In genomic region chr3:128277378-128278049, GRCh38 we compare ENCODE assay signal across 21 cellular contexts.
DNase-seq lines count a peak whose midpoint lies in the region; ATAC-seq, FAIRE-seq and TF ChIP-seq lines count a peak whose summit lies in the region.
"Had no signal": no experiment of that assay in that cellular context is flagged by ENCODE, and none has a peak within 500 bp of the region (broad histone marks: within the 10 kb centered on the region; RNA-seq: fewer than 3 reads in every experiment).

No MANE protein-coding gene starts in this region.

- no peak overlapping the region for H3K4me2 ChIP-seq in K562 (ENCODE audit: insufficient read depth, low read length)
- H3K4me2 ChIP-seq in mesenchymal stem cell (ENCODE audit: low read length, poor library complexity, severe bottlenecking) = no peak overlapping the region

- ATAC-seq in Right ventricle myocardium inferior = no peak
- no peak for ATAC-seq in K562
- no peak for ATAC-seq in activated CD4-positive, CD25-positive, alpha-beta regulatory T cell treated with anti-CD3 and anti-CD28 coated beads, Interleukin-2, amount 50 U/mL, for 24 hours
- ATAC-seq in activated CD8-positive, alpha-beta T cell treated with anti-CD3 and anti-CD28 coated beads for 36 hours = no peak
- ATAC-seq in HG02798 (IDR thresholded peaks at IDR 0.05; ENCODE audit: poor library complexity, unreplicated experiment) = no peak
- ATAC-seq: left colon had no signal

- H3K27me3 ChIP-seq in right atrium auricular region (no peaks in the 10 kb centered on the region), K562 (ENCODE audit: control insufficient read depth in 2 of 2, insufficient read depth in 2 of 2, low read length in 2 of 2) (no peaks in the 10 kb centered on the region), mesenchymal stem cell (ENCODE audit: control insufficient read depth in 1 of 2, insufficient read depth in 1 of 2, low read length in 2 of 2) (no peaks in the 10 kb centered on the region)
- H3K27me3 ChIP-seq: Peyer's patch, SJSA1 had no signal

- no peak overlapping the region for H2BK120ac ChIP-seq in mesenchymal stem cell (ENCODE audit: low read depth, low read length)

- peak overlapping the region; percentile 33 to 37 for H3K18ac ChIP-seq in mesenchymal stem cell (ENCODE audit: low read depth in 1 of 2, low read length in 2 of 2)

- H3K9me3 ChIP-seq in right atrium auricular region (no peaks in the 10 kb centered on the region), K562 (replicated peaks; ENCODE audit: control insufficient read depth, insufficient read depth, low read depth, low read length) (no peaks in the 10 kb centered on the region), mesenchymal stem cell (ENCODE audit: control insufficient read depth, low read length) (no peaks in the 10 kb centered on the region)
- H3K9me3 ChIP-seq: Peyer's patch, SJSA1 had no signal

- CTCF ChIA-PET in K562 (lab: Yijun Ruan, JAX; ENCODE audit: low intra/inter-chr PET ratio) = no interaction called here
- CTCF ChIA-PET in activated CD8-positive, alpha-beta T cell treated with anti-CD3 and anti-CD28 coated beads for 36 hours (lab: Charles Lee) = no interaction called here

- no peak overlapping the region for H3K4me3 Mint-ChIP-seq in activated CD8-positive, alpha-beta T cell treated with anti-CD3 and anti-CD28 coated beads for 36 hours
- H3K4me3 Mint-ChIP-seq: CD14-positive monocyte, neural crest cell had no signal

- no peak overlapping the region for H4K8ac ChIP-seq in mesenchymal stem cell (ENCODE audit: low read length)

- TF ChIP-seq EP300 in K562 (IDR thresholded peaks at IDR 0.05; ENCODE audit: low read length) = no peak

- 78% methylated on average over 5 of the region's 5 CpGs for WGBS in K562 (ENCODE audit: insufficient coverage, low coverage, missing lambda C conversion rate)
- WGBS in mesenchymal stem cell = 93% methylated on average over 5 of the region's 5 CpGs

- DNase-seq in right atrium auricular region (ENCODE audit: low spot score) = peak; percentile 43
- DNase-seq in Right ventricle myocardium inferior (ENCODE audit: missing footprints) = no peak
- DNase-seq in K562 (ENCODE audit: extremely low read depth in 1 of 4, low spot score in 3 of 4) = no peak
- DNase-seq in mesenchymal stem cell = no peak
- no peak for DNase-seq in occipital lobe (lab: John Stamatoyannopoulos, UW)
- DNase-seq in activated CD8-positive, alpha-beta T cell treated with anti-CD3 and anti-CD28 coated beads for 36 hours = no peak
- DNase-seq: activated CD4-positive, alpha-beta T cell treated with anti-CD3 and anti-CD28 coated beads, Interleukin-2, amount 50 U/mL, for 4 hours; amniotic stem cell; DMS153; left colon; NCI-H1417; NCI-H446 treated with DMSO at 0.1 percent for 48 hours; Peyer's patch had no signal

- no TSS peak for BruUV-seq in K562 (replicated peaks; lab: Mats Ljungman, UMichigan)

- no peaks in the 10 kb centered on the region for H3K36me3 Mint-ChIP-seq in activated CD8-positive, alpha-beta T cell treated with anti-CD3 and anti-CD28 coated beads for 36 hours (ENCODE audit: low read depth)

- no peaks in the 10 kb centered on the region for H3K9me3 Mint-ChIP-seq in activated CD8-positive, alpha-beta T cell treated with anti-CD3 and anti-CD28 coated beads for 36 hours
- H3K9me3 Mint-ChIP-seq: CD14-positive monocyte, neural crest cell had no signal

- no peaks in the 10 kb centered on the region for H4K20me1 ChIP-seq in K562 (replicated peaks; ENCODE audit: control insufficient read depth, insufficient read depth, low read length)

- H2BK15ac ChIP-seq in mesenchymal stem cell (ENCODE audit: low read depth, poor library complexity, severe bottlenecking) = no peak overlapping the region

- no peak overlapping the region for H2BK5ac ChIP-seq in mesenchymal stem cell (ENCODE audit: low read depth, low read length, poor library complexity, severe bottlenecking)

- FAIRE-seq in K562 (lab: Jason Lieb, UNC) = no peak
- FAIRE-seq: G401.6, GM18507 had no signal

- no peak overlapping the region for H2AFZ ChIP-seq in K562 (ENCODE audit: low read depth, low read length)
- H2AFZ ChIP-seq in mesenchymal stem cell (ENCODE audit: low read depth, low read length) = peak overlapping the region; percentile 8

- H3K4me1 Mint-ChIP-seq in activated CD8-positive, alpha-beta T cell treated with anti-CD3 and anti-CD28 coated beads for 36 hours (ENCODE audit: low read depth) = peaks cover 6% of the 10 kb centered on the region
- H3K4me1 Mint-ChIP-seq: CD14-positive monocyte had no signal

- no peak for TF ChIP-seq POLR2A in K562 (conservative IDR thresholded peaks at IDR 0.05)

- no peak overlapping the region for H3K27ac Mint-ChIP-seq in activated CD8-positive, alpha-beta T cell treated with anti-CD3 and anti-CD28 coated beads for 36 hours
- H3K27ac Mint-ChIP-seq: CD14-positive monocyte, progenitor cell of endocrine pancreas had no signal

- intact Hi-C loops in Right ventricle myocardium inferior (cut with DNase I) = no loop called here
- intact Hi-C loops in K562 (cut with micrococcal nuclease) = no loop called here
- intact Hi-C loops in activated CD8-positive, alpha-beta T cell treated with anti-CD3 and anti-CD28 coated beads for 36 hours (cut with micrococcal nuclease) = no loop called here

- H3K4me1 ChIP-seq in right atrium auricular region (peaks cover 0 to 46% of the 10 kb centered on the region in 2 donors), K562 (replicated peaks in 1 of 2; ENCODE audit: control insufficient read depth in 2 of 2, insufficient read depth in 2 of 2, low read length in 2 of 2) (no peaks in the 10 kb centered on the region), mesenchymal stem cell (ENCODE audit: control insufficient read depth, insufficient read depth, low read depth, low read length) (peaks cover 45% of the 10 kb centered on the region)

- peak overlapping the region; percentile 2 to 59 for H2BK12ac ChIP-seq in mesenchymal stem cell (ENCODE audit: low read length in 2 of 2)

- in situ Hi-C loops in K562 (cut with MboI) = no loop called here

- no peak overlapping the region for H3K9ac ChIP-seq in K562 (ENCODE audit: insufficient read depth in 1 of 2, low read depth in 2 of 2, low read length in 2 of 2)
- no peak overlapping the region for H3K9ac ChIP-seq in mesenchymal stem cell (ENCODE audit: low read length)

- H3K27ac ChIP-seq in right atrium auricular region (no peak overlapping the region), K562 (ENCODE audit: extremely low read depth, low read depth, low read length) (no peak overlapping the region), mesenchymal stem cell (ENCODE audit: low read length, poor library complexity, severe bottlenecking) (no peak overlapping the region)
- H3K27ac ChIP-seq: Peyer's patch, SJSA1 had no signal

- H3K27me3 Mint-ChIP-seq in activated CD8-positive, alpha-beta T cell treated with anti-CD3 and anti-CD28 coated beads for 36 hours = no peaks in the 10 kb centered on the region

- peak overlapping the region in 1 of 2 experiments; percentile 44 for H3K14ac ChIP-seq in mesenchymal stem cell (ENCODE audit: low read length in 2 of 2)

- peak overlapping the region; percentile 5 for H4K91ac ChIP-seq in mesenchymal stem cell (ENCODE audit: low read length)

- H3K36me3 ChIP-seq in right atrium auricular region = no peaks in the 10 kb centered on the region
- H3K36me3 ChIP-seq in K562 (ENCODE audit: control insufficient read depth, insufficient read depth, low read length) = no peaks in the 10 kb centered on the region
- H3K36me3 ChIP-seq in mesenchymal stem cell (ENCODE audit: control insufficient read depth in 1 of 2, insufficient read depth in 2 of 2, low read depth in 1 of 2, low read length in 2 of 2) = no peaks in the 10 kb centered on the region
- H3K36me3 ChIP-seq: Peyer's patch, SJSA1 had no signal

- no peaks in the 10 kb centered on the region for H3K79me2 ChIP-seq in K562 (ENCODE audit: control insufficient read depth, insufficient read depth, low read length)

- no peak for TF ChIP-seq RAD21 in K562 (CRISPR knock-in tag; conservative IDR thresholded peaks at IDR 0.05 in 1 of 2, IDR thresholded peaks at IDR 0.05 in 1 of 2)

- no peaks in the 10 kb centered on the region for H3K79me1 ChIP-seq in mesenchymal stem cell (replicated peaks; ENCODE audit: low read length, poor library complexity, severe bottlenecking)

- no peak for TF ChIP-seq CTCF in right atrium auricular region (IDR thresholded peaks at IDR 0.05)
- TF ChIP-seq CTCF in K562 (IDR thresholded peaks at IDR 0.05 in 2 of 3, conservative IDR thresholded peaks at IDR 0.05 in 1 of 3; ENCODE audit: insufficient read depth in 2 of 3, low read depth in 1 of 3, low read length in 3 of 3) = no peak
- no peak for TF ChIP-seq CTCF in activated CD8-positive, alpha-beta T cell treated with anti-CD3 and anti-CD28 coated beads for 36 hours (IDR thresholded peaks at IDR 0.05)

- H3K4ac ChIP-seq in mesenchymal stem cell (ENCODE audit: low read depth in 1 of 2, low read length in 2 of 2) = peak overlapping the region in 1 of 2 experiments; percentile 21

- H3K4me3 ChIP-seq in right atrium auricular region (no peak overlapping the region), K562 (no peak overlapping the region), mesenchymal stem cell (ENCODE audit: insufficient read depth in 1 of 2, low read depth in 1 of 2, low read length in 2 of 2) (no peak overlapping the region)
- H3K4me3 ChIP-seq: Peyer's patch, SJSA1 had no signal

- H2AK5ac ChIP-seq in mesenchymal stem cell (ENCODE audit: low read length, severe bottlenecking) = no peak overlapping the region

- H3K9me1 ChIP-seq in K562 (ENCODE audit: control insufficient read depth, insufficient read depth, low read length) = no peaks in the 10 kb centered on the region

- POLR2A ChIA-PET in K562 (lab: Yijun Ruan, JAX) = interaction anchor here (0.6 to 0.7 kb wide), 3 partner anchors 17 to 387 kb away, joined by 3 read pairs; no protein-coding TSS in a partner anchor
- POLR2A ChIA-PET in activated CD8-positive, alpha-beta T cell treated with anti-CD3 and anti-CD28 coated beads for 36 hours (lab: Charles Lee) = interaction anchor here (1.2 kb wide), 1 partner anchor 23 kb away, joined by 3 read pairs; no protein-coding TSS in a partner anchor

- no peak overlapping the region for H3K23ac ChIP-seq in mesenchymal stem cell (ENCODE audit: low read length in 2 of 2)

TF ChIP-seq in K562, 482 proteins besides CTCF, POLR2A, EP300 and RAD21:
- TF ChIP-seq PKNOX1 (IDR thresholded peaks at IDR 0.05) (peak; percentile 60), KLF6 (CRISPR knock-in tag; IDR thresholded peaks at IDR 0.05; ENCODE audit: borderline replicate concordance) (no peak)
TF ChIP-seq in K562: peak in this region for 1.
